Comparison of ENCODE assay signal across 9 cellular contexts in genomic region chr2:194095359-194095758, GRCh38.
"Had no signal": no experiment of that assay in that cellular context is flagged by ENCODE, and none has a peak within 500 bp of the region (broad histone marks: within the 10 kb centered on the region; RNA-seq: fewer than 3 reads in every experiment).

No MANE protein-coding gene starts in this region.

- H2AFZ ChIP-seq: GM23248 had no signal

- H3K36me3 ChIP-seq: HAP-1 had no signal

- H3K27ac Mint-ChIP-seq: HFFc6 had no signal

- H3K27ac ChIP-seq: GM23248 had no signal

- H3K9ac ChIP-seq: GM23248 had no signal

- FAIRE-seq: HTR-8/SVneo, K562 had no signal

- H3K9me3 ChIP-seq: HAP-1 had no signal

- H3K4me3 ChIP-seq: GM23248, HAP-1, K562 had no signal

- H3K4me3 Mint-ChIP-seq: HFFc6 had no signal

- DNase-seq: GM23248, GOT3, H7, HFFc6, KG1 had no signal

- ATAC-seq: HCT116, K562 had no signal
